In the genomic region with DNA sequence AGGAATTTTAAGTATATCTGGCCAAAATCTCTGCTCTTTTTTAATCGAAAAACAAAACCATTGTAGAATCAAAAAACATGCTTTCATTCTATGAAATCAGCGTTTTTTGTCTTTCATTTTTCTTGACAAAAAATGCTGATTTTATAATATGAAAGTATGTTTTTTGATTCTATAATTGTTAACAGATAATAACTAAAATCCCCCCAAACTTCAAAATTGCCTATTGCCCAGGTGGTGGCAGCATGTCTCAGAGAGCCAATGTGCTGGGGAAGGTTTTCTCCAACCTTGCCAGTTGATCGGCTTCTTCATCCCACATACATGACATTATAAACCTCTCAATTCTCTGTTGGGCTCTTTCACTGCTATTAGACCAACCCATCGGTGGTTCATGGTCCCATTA, we compare ENCODE assay signal across 9 cellular contexts. TPM values are rescaled to one million over a fixed set of nuclear protein-coding genes. Genes with fewer than 3 reads are reported as not detected.
A peak's percentile ranks its signal among the peaks of the same experiment; 100 is the strongest.
DNase-seq lines count a peak whose midpoint lies in the region; ATAC-seq, FAIRE-seq and TF ChIP-seq lines count a peak whose summit lies in the region.
"Had no signal": no experiment of that assay in that cellular context is flagged by ENCODE, and none has a peak within 500 bp of the region (broad histone marks: within the 10 kb centered on the region; RNA-seq: fewer than 3 reads in every experiment).

No MANE protein-coding gene starts in this region.

- no peak overlapping the region for H3K27ac Mint-ChIP-seq in stimulated activated naive CD8-positive, alpha-beta T cell treated with anti-CD3 and anti-CD28 coated beads, Interleukin-15, amount 100 ng/mL, for 72 hours

- H3K9me3 ChIP-seq in heart right ventricle: no peaks in the 10 kb centered on the region
- no peaks in the 10 kb centered on the region for H3K9me3 ChIP-seq in right atrium auricular region
- no peaks in the 10 kb centered on the region for H3K9me3 ChIP-seq in Peyer's patch
- H3K9me3 ChIP-seq in upper lobe of right lung: no peaks in the 10 kb centered on the region

- 58 to 63% methylated on average over 4 of the region's 4 CpGs for WGBS in heart right ventricle, 2 donors

- no peaks in the 10 kb centered on the region for H3K27me3 ChIP-seq in heart right ventricle
- H3K27me3 ChIP-seq in right atrium auricular region: no peaks in the 10 kb centered on the region
- no peaks in the 10 kb centered on the region for H3K27me3 ChIP-seq in Peyer's patch
- no peaks in the 10 kb centered on the region for H3K27me3 ChIP-seq in upper lobe of right lung

- H3K4me1 ChIP-seq in heart right ventricle (peaks cover 0 to 11% (median 5%) of the 10 kb centered on the region in 9 donors), right atrium auricular region (peaks cover 0 to 8% of the 10 kb centered on the region in 2 donors), Peyer's patch (peaks cover 0 to 10% (median 0%) of the 10 kb centered on the region in 4 donors), upper lobe of right lung (peaks cover 8% of the 10 kb centered on the region)

- no peaks in the 10 kb centered on the region for H3K36me3 ChIP-seq in heart right ventricle
- H3K36me3 ChIP-seq in right atrium auricular region: no peaks in the 10 kb centered on the region
- H3K36me3 ChIP-seq in Peyer's patch: no peaks in the 10 kb centered on the region
- H3K36me3 ChIP-seq in upper lobe of right lung: no peaks in the 10 kb centered on the region

- H3K4me3 ChIP-seq in heart right ventricle (no peak overlapping the region), right atrium auricular region (no peak overlapping the region), Peyer's patch (no peak overlapping the region), upper lobe of right lung (no peak overlapping the region)

- H3K9me3 Mint-ChIP-seq in stimulated activated naive CD8-positive, alpha-beta T cell treated with anti-CD3 and anti-CD28 coated beads, Interleukin-15, amount 100 ng/mL, for 72 hours: no peaks in the 10 kb centered on the region

- no peak overlapping the region for H3K27ac ChIP-seq in heart right ventricle
- H3K27ac ChIP-seq in right atrium auricular region: no peak overlapping the region
- H3K27ac ChIP-seq in Peyer's patch: no peak overlapping the region
- no peak overlapping the region for H3K27ac ChIP-seq in upper lobe of right lung

- peak; percentile 34 for FAIRE-seq in frontal cortex (lab: Jason Lieb, UNC)
- FAIRE-seq: GM18507 had no signal

- intact Hi-C loops in heart right ventricle (cut with DNase I): loop anchor here in 9 of 10 donors (5.0 to 10.0 kb wide), 9 partner anchors 107 to 647 kb away; a partner anchor contains a TSS
- intact Hi-C loops in upper lobe of right lung (cut with DNase I): no loop called here

- no peak for DNase-seq in heart right ventricle
- DNase-seq in right atrium auricular region (ENCODE audit: low spot score): no peak
- DNase-seq in Peyer's patch: no peak
- peak in 1 of 2 donors; percentile 49 for DNase-seq in frontal cortex (ENCODE audit: low spot score in 2 of 2)
- no peak for DNase-seq in upper lobe of right lung
- no peak for DNase-seq in NCI-H187 treated with DMSO at 0.1 percent for 48 hours (lab: John Stamatoyannopoulos, UW)
- DNase-seq in HK-2 (ENCODE audit: unreplicated experiment): no peak
- DNase-seq in stimulated activated naive CD8-positive, alpha-beta T cell treated with anti-CD3 and anti-CD28 coated beads, Interleukin-15, amount 100 ng/mL, for 72 hours: no peak

- TF ChIP-seq CTCF in heart right ventricle (IDR thresholded peaks at IDR 0.05) (peak in 7 of 9 donors; percentile 31 to 57 (median 41)), right atrium auricular region (IDR thresholded peaks at IDR 0.05) (peak in 1 of 2 donors; percentile 55), Peyer's patch (IDR thresholded peaks at IDR 0.05) (peak in 4 of 6 experiments; percentile 19 to 52 (median 46)), upper lobe of right lung (IDR thresholded peaks at IDR 0.05) (peak; percentile 40)

- ATAC-seq in heart right ventricle (no peak), upper lobe of right lung (peak; percentile 48)
- no peak for ATAC-seq in stimulated activated naive CD8-positive, alpha-beta T cell treated with anti-CD3 and anti-CD28 coated beads, Interleukin-15, amount 100 ng/mL, for 72 hours

- H3K4me1 Mint-ChIP-seq in stimulated activated naive CD8-positive, alpha-beta T cell treated with anti-CD3 and anti-CD28 coated beads, Interleukin-15, amount 100 ng/mL, for 72 hours: peaks cover 12% of the 10 kb centered on the region

- no peak overlapping the region for H3K4me3 Mint-ChIP-seq in stimulated activated naive CD8-positive, alpha-beta T cell treated with anti-CD3 and anti-CD28 coated beads, Interleukin-15, amount 100 ng/mL, for 72 hours

- H3K27me3 Mint-ChIP-seq in stimulated activated naive CD8-positive, alpha-beta T cell treated with anti-CD3 and anti-CD28 coated beads, Interleukin-15, amount 100 ng/mL, for 72 hours: no peaks in the 10 kb centered on the region

- TF ChIP-seq POLR2A in Peyer's patch (IDR thresholded peaks at IDR 0.05): no peak

RNA-seq across cellular contexts. Expression of a gene that starts 5.1 kb away (rescaled TPM):
- total RNA-seq in heart right ventricle (10 to 100 TPM; 18.8 to 26.1 (median 22.6) TPM), right atrium auricular region (10 to 100 TPM; 15.5 to 26.8 TPM), Peyer's patch (10 to 100 TPM; 23.9 to 55.1 (median 36.9) TPM), frontal cortex (35.1 TPM), upper lobe of right lung (48.9 TPM)
- polyA plus RNA-seq in heart right ventricle: 10 to 100 TPM; 16.5 to 16.9 TPM
